ENCODE assay signal across 15 cellular contexts in the genomic region with DNA sequence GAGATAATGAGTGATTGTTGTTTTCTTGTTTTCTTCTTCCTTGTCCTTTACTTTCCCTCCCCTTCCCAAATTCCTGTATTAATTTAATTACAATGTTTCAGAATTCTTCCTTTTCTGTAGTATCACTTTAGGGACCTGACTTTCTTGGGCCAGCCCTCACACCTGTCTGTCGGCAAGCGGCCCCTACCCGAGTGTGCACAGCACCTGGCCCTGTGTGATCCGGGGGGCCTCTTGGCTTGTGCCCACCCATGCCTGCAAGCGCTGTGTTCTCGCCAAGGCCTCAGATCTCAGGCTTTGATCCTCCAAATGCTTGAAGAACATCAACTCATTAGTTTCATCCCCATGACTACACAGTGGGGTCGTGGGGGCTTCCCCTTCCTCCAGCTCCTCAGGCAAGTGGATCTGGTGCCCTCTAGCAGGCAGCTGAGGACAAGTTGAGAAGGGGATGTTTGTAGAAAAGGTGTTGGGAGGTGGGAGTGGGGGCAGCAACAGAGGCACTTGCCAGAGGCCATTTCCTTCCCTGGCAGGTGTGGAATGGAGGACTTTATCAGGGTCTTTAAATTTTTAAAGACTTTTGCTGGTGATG. TPM values are rescaled to one million over a fixed set of nuclear protein-coding genes. Genes with fewer than 3 reads are reported as not detected.
"Had no signal": no experiment of that assay in that cellular context is flagged by ENCODE, and none has a peak within 500 bp of the region (broad histone marks: within the 10 kb centered on the region; RNA-seq: fewer than 3 reads in every experiment).

No MANE protein-coding gene starts in this region.

- H3K4me3 Mint-ChIP-seq: activated naive CD8-positive, alpha-beta T cell; memory B cell; T-cell had no signal

- H3K36me3 Mint-ChIP-seq: activated naive CD8-positive, alpha-beta T cell; memory B cell; T-cell had no signal

- DNase-seq: activated CD4-positive, alpha-beta T cell treated with anti-CD3 and anti-CD28 coated beads, Interleukin-2, amount 50 U/mL, for 1 hour; activated gamma-delta T cell; activated T-cell treated with anti-CD3 and anti-CD28 coated beads, Interleukin-2, amount 50 U/mL, for 1 hour; dorsolateral prefrontal cortex; esophagus squamous epithelium; foreskin melanocyte; head of caudate nucleus; left ventricle myocardium inferior; stimulated activated CD4-positive, alpha-beta T cell treated with anti-CD3 and anti-CD28 coated beads, Interleukin-4, amount 100 ng/mL, for 1 hour; stimulated activated CD8-positive, alpha-beta memory T cell treated with anti-CD3 and anti-CD28 coated beads, Interleukin-4, amount 100 ng/mL, for 48 hours; T-cell had no signal

- H3K4me3 ChIP-seq: ascending aorta, dorsolateral prefrontal cortex, esophagus squamous epithelium, left ventricle myocardium inferior, ovary had no signal

- H3K36me3 ChIP-seq: ascending aorta, esophagus squamous epithelium, left ventricle myocardium inferior, ovary had no signal

- H3K9me3 ChIP-seq: ascending aorta, esophagus squamous epithelium, left ventricle myocardium inferior, ovary had no signal

- H3K27ac ChIP-seq: ascending aorta, dorsolateral prefrontal cortex, esophagus squamous epithelium, left ventricle myocardium inferior, ovary had no signal

- H3K4me1 Mint-ChIP-seq: memory B cell, T-cell had no signal

- H3K9me3 Mint-ChIP-seq: memory B cell, T-cell had no signal

- H3K27me3 ChIP-seq: ascending aorta, dorsolateral prefrontal cortex, esophagus squamous epithelium, ovary had no signal

- H3K27ac Mint-ChIP-seq: activated naive CD8-positive, alpha-beta T cell; memory B cell; T-cell had no signal

- H3K4me1 ChIP-seq: ascending aorta, esophagus squamous epithelium, left ventricle myocardium inferior had no signal

RNA-seq across cellular contexts. Expression of gene CDH3, which starts 15.7 kb away (rescaled TPM):
- total RNA-seq: ascending aorta had no signal
